ENCODE assay signal across 17 cellular contexts in genomic region chr13:70809588-70809987, GRCh38.
DNase-seq lines count a peak whose midpoint lies in the region; ATAC-seq and TF ChIP-seq lines count a peak whose summit lies in the region.
"Had no signal": no experiment of that assay in that cellular context is flagged by ENCODE, and none has a peak within 500 bp of the region (broad histone marks: within the 10 kb centered on the region; RNA-seq: fewer than 3 reads in every experiment).

No MANE protein-coding gene starts in this region.

- DNase-seq in ELF-1 (ENCODE audit: low read depth, low spot score) (peak; percentile 10), HAP-1 (ENCODE audit: low spot score in 2 of 2) (peak; percentile 58 to 70), WTC11 (ENCODE audit: low spot score) (peak; percentile 13), mesendoderm (peak; percentile 4), NCI-H1417 (lab: John Stamatoyannopoulos, UW) (no peak)
- no peak for DNase-seq in stimulated activated naive B cell treated with anti-CD40 and anti-IgM and Interleukin-4, amounts not matched to agents 10 μg/mL and 1 μg/mL and 100 μg/mL, for 72 hours
- DNase-seq: Caco-2; CD4-positive, CD25-positive, alpha-beta regulatory T cell; CD8-positive, alpha-beta T cell; DMS79 treated with DMSO at 0.1 percent for 48 hours; GOT3; HFFc6 had no signal

- H4K5ac ChIP-seq in mesendoderm (ENCODE audit: low read length): no peak overlapping the region

- H3K56ac ChIP-seq in mesendoderm (ENCODE audit: low read length): no peak overlapping the region

- H3K4ac ChIP-seq in mesendoderm (ENCODE audit: low read depth, low read length): no peak overlapping the region

- H3K9me3 ChIP-seq in HAP-1: peaks cover 2% of the 10 kb centered on the region; the same call in 1 of the 2 replicates
- H3K9me3 ChIP-seq: Caco-2 had no signal

- no peak overlapping the region for H3K9ac ChIP-seq in mesendoderm (ENCODE audit: low read length)
- H3K9ac ChIP-seq: BLaER1 had no signal

- no peak overlapping the region for H3K27ac ChIP-seq in mesendoderm (ENCODE audit: low read depth, low read length)
- H3K27ac ChIP-seq: 22Rv1, BLaER1, C4-2B had no signal

- H3K27ac Mint-ChIP-seq in WTC11: peak overlapping the region; percentile 69
- H3K27ac Mint-ChIP-seq in stimulated activated naive B cell treated with anti-CD40 and anti-IgM and Interleukin-4, amounts not matched to agents 10 μg/mL and 1 μg/mL and 100 μg/mL, for 72 hours: no peak overlapping the region
- H3K27ac Mint-ChIP-seq: B cell; CD4-positive, CD25-positive, alpha-beta regulatory T cell; CD8-positive, alpha-beta T cell; HFFc6 had no signal

- H3K79me2 ChIP-seq in mesendoderm (ENCODE audit: control insufficient read depth, insufficient read depth, low read length): no peaks in the 10 kb centered on the region

- CTCF ChIA-PET in WTC11 (lab: Charles Lee): no interaction called here

- peak; percentile 78 for ATAC-seq in WTC11
- ATAC-seq in GM19452 (IDR thresholded peaks at IDR 0.05; ENCODE audit: unreplicated experiment): no peak
- ATAC-seq in stimulated activated naive B cell treated with anti-CD40 and anti-IgM and Interleukin-4, amounts not matched to agents 10 μg/mL and 1 μg/mL and 100 μg/mL, for 72 hours (replicated peaks): no peak
- ATAC-seq: CD8-positive, alpha-beta T cell had no signal

- no peak overlapping the region for H3K4me2 ChIP-seq in mesendoderm (ENCODE audit: low read length)
- H3K4me2 ChIP-seq: BLaER1 had no signal

- H3K4me1 ChIP-seq in HAP-1: peaks cover 12% of the 10 kb centered on the region
- no peaks in the 10 kb centered on the region for H3K4me1 ChIP-seq in mesendoderm (ENCODE audit: control insufficient read depth, low read depth, low read length)
- H3K4me1 ChIP-seq: Caco-2 had no signal

- peaks cover 38% of the 10 kb centered on the region for H3K9me3 Mint-ChIP-seq in WTC11
- peaks cover 4 to 18% of the 10 kb centered on the region in 2 donors for H3K9me3 Mint-ChIP-seq in stimulated activated naive B cell treated with anti-CD40 and anti-IgM and Interleukin-4, amounts not matched to agents 10 μg/mL and 1 μg/mL and 100 μg/mL, for 72 hours

- H3K36me3 ChIP-seq in HAP-1 (replicated peaks) (no peaks in the 10 kb centered on the region), mesendoderm (ENCODE audit: control insufficient read depth, insufficient read depth, low read length) (no peaks in the 10 kb centered on the region)
- H3K36me3 ChIP-seq: BLaER1 had no signal

- in situ Hi-C loops in HAP-1 (cut with MboI; ENCODE audit: low sequenced_read_pairs): no loop called here

- TF ChIP-seq CTCF in WTC11 (IDR thresholded peaks at IDR 0.05): no peak

- H4K8ac ChIP-seq in mesendoderm (ENCODE audit: low read depth, low read length): no peak overlapping the region

- WGBS in mesendoderm (ENCODE audit: extremely low coverage, insufficient coverage, low lambda C conversion rate): no CpG with 5 or more reads among the region's 4 CpGs

- no peak overlapping the region for H3K18ac ChIP-seq in mesendoderm (ENCODE audit: low read length)

- H2BK5ac ChIP-seq in mesendoderm (ENCODE audit: low read length): no peak overlapping the region

- no peak overlapping the region for H2AK5ac ChIP-seq in mesendoderm (ENCODE audit: low read length)

- H2BK120ac ChIP-seq in mesendoderm (ENCODE audit: low read depth, low read length): no peak overlapping the region

- no peaks in the 10 kb centered on the region for H3K27me3 Mint-ChIP-seq in WTC11 (ENCODE audit: low read depth)
- no peaks in the 10 kb centered on the region for H3K27me3 Mint-ChIP-seq in stimulated activated naive B cell treated with anti-CD40 and anti-IgM and Interleukin-4, amounts not matched to agents 10 μg/mL and 1 μg/mL and 100 μg/mL, for 72 hours
- H3K27me3 Mint-ChIP-seq: B cell; CD4-positive, CD25-positive, alpha-beta regulatory T cell had no signal

- H3K36me3 Mint-ChIP-seq in WTC11: peaks cover 17% of the 10 kb centered on the region
- H3K36me3 Mint-ChIP-seq in stimulated activated naive B cell treated with anti-CD40 and anti-IgM and Interleukin-4, amounts not matched to agents 10 μg/mL and 1 μg/mL and 100 μg/mL, for 72 hours: no peaks in the 10 kb centered on the region
- H3K36me3 Mint-ChIP-seq: CD4-positive, CD25-positive, alpha-beta regulatory T cell; CD8-positive, alpha-beta T cell had no signal

- no peaks in the 10 kb centered on the region for H3K79me1 ChIP-seq in mesendoderm (ENCODE audit: low read length)

- H3K4me3 Mint-ChIP-seq in WTC11: peak overlapping the region; percentile 19
- H3K4me3 Mint-ChIP-seq in stimulated activated naive B cell treated with anti-CD40 and anti-IgM and Interleukin-4, amounts not matched to agents 10 μg/mL and 1 μg/mL and 100 μg/mL, for 72 hours: no peak overlapping the region
- H3K4me3 Mint-ChIP-seq: B cell; CD4-positive, CD25-positive, alpha-beta regulatory T cell; CD8-positive, alpha-beta T cell; HFFc6 had no signal

- peaks cover 37% of the 10 kb centered on the region for H3K4me1 Mint-ChIP-seq in WTC11
- H3K4me1 Mint-ChIP-seq in stimulated activated naive B cell treated with anti-CD40 and anti-IgM and Interleukin-4, amounts not matched to agents 10 μg/mL and 1 μg/mL and 100 μg/mL, for 72 hours: no peaks in the 10 kb centered on the region
- H3K4me1 Mint-ChIP-seq: B cell; CD4-positive, CD25-positive, alpha-beta regulatory T cell had no signal

- H3K27me3 ChIP-seq in HAP-1 (ENCODE audit: low read depth) (no peaks in the 10 kb centered on the region), mesendoderm (ENCODE audit: insufficient read depth, low read length, poor library complexity) (no peaks in the 10 kb centered on the region)
- H3K27me3 ChIP-seq: BLaER1 had no signal

- H3K4me3 ChIP-seq in HAP-1 (no peak overlapping the region), mesendoderm (ENCODE audit: low read length) (no peak overlapping the region)
- H3K4me3 ChIP-seq: BLaER1 had no signal

- H3K23ac ChIP-seq in mesendoderm (ENCODE audit: low read length): no peak overlapping the region

- H2BK15ac ChIP-seq in mesendoderm (replicated peaks; ENCODE audit: low read depth): no peak overlapping the region

- POLR2A ChIA-PET in WTC11 (lab: Charles Lee): no interaction called here

TF ChIP-seq in WTC11, 78 proteins besides CTCF, POLR2A, EP300 and RAD21 (continues in another document):
- no peak for TF ChIP-seq E2F1 (CRISPR knock-in tag; IDR thresholded peaks at IDR 0.05)
- TF ChIP-seq ETV6 (CRISPR knock-in tag; IDR thresholded peaks at IDR 0.05): no peak
- TF ChIP-seq MAX (CRISPR knock-in tag; IDR thresholded peaks at IDR 0.05): no peak
- no peak for TF ChIP-seq EMX1 (CRISPR knock-in tag; IDR thresholded peaks at IDR 0.05)
- no peak for TF ChIP-seq SMAD3 (CRISPR knock-in tag; IDR thresholded peaks at IDR 0.05; ENCODE audit: borderline replicate concordance)
- no peak for TF ChIP-seq ZNF423 (CRISPR knock-in tag; IDR thresholded peaks at IDR 0.05)
- TF ChIP-seq NR3C1 (CRISPR knock-in tag; conservative IDR thresholded peaks at IDR 0.05; ENCODE audit: low read depth): no peak
- TF ChIP-seq KAT7 (CRISPR knock-in tag; IDR thresholded peaks at IDR 0.05; ENCODE audit: borderline replicate concordance): no peak
- no peak for TF ChIP-seq IRF1 (CRISPR knock-in tag; IDR thresholded peaks at IDR 0.05)
- no peak for TF ChIP-seq RORB (CRISPR knock-in tag; IDR thresholded peaks at IDR 0.05)
- TF ChIP-seq PREB (CRISPR knock-in tag; IDR thresholded peaks at IDR 0.05; ENCODE audit: borderline replicate concordance): no peak
- no peak for TF ChIP-seq ZNF263 (CRISPR knock-in tag; IDR thresholded peaks at IDR 0.05; ENCODE audit: low read depth)
- no peak for TF ChIP-seq JUN (CRISPR knock-in tag; IDR thresholded peaks at IDR 0.05)
- no peak for TF ChIP-seq SMAD4 (CRISPR knock-in tag; IDR thresholded peaks at IDR 0.05)
- no peak for TF ChIP-seq CDX4 (CRISPR knock-in tag; IDR thresholded peaks at IDR 0.05; ENCODE audit: borderline replicate concordance)
- no peak for TF ChIP-seq NFATC4 (CRISPR knock-in tag; IDR thresholded peaks at IDR 0.05)

Comparison
In these comparisons a context has a peak if more than half of its experiments do, and no peak if none do; other contexts are left out.
1. DNase-seq: peak in ELF-1 (single experiment), HAP-1 (2 of 2), WTC11 (single experiment) and mesendoderm (single experiment); none in NCI-H1417 (0 of 3) and stimulated activated naive B cell treated with anti-CD40 and anti-IgM and Interleukin-4, amounts not matched to agents 10 μg/mL and 1 μg/mL and 100 μg/mL, for 72 hours (single experiment).